10 cellular contexts compared by ENCODE assay signal in genomic region chr11:119699227-119699626, GRCh38. TPM values are rescaled to one million over a fixed set of nuclear protein-coding genes. Genes with fewer than 3 reads are reported as not detected.
DNase-seq lines count a peak whose midpoint lies in the region; ATAC-seq and TF ChIP-seq lines count a peak whose summit lies in the region.
"Had no signal": no experiment of that assay in that cellular context is flagged by ENCODE, and none has a peak within 500 bp of the region (broad histone marks: within the 10 kb centered on the region; RNA-seq: fewer than 3 reads in every experiment).

No MANE protein-coding gene starts in this region.

- H3K36me3 ChIP-seq in body of pancreas (replicated peaks in 1 of 2; ENCODE audit: insufficient read depth in 1 of 2, low read depth in 2 of 2) = no peaks in the 10 kb centered on the region
- H3K36me3 ChIP-seq in H7 (replicated peaks; ENCODE audit: control insufficient read depth, insufficient read depth, low read length) = no peaks in the 10 kb centered on the region
- H3K36me3 ChIP-seq: ascending aorta had no signal

- TF ChIP-seq CTCF in body of pancreas (IDR thresholded peaks at IDR 0.05) = no peak

- no peaks in the 10 kb centered on the region for H3K9me3 ChIP-seq in body of pancreas
- H3K9me3 ChIP-seq: ascending aorta had no signal

- peak; percentile 57 to 80 (median 72) for DNase-seq in body of pancreas
- peak; percentile 86 for DNase-seq in Right ventricle myocardium superior
- peak; percentile 45 for DNase-seq in mucosa of gallbladder (ENCODE audit: low spot score)
- DNase-seq in ureter (ENCODE audit: low spot score) = peak; percentile 73
- DNase-seq in HPDE6-E6E7 (ENCODE audit: extremely low spot score) = no peak
- no peak for DNase-seq in H7
- DNase-seq: activated CD4-positive, alpha-beta T cell treated with anti-CD3 and anti-CD28 coated beads for 1 hour; activated T-cell treated with anti-CD3 and anti-CD28 coated beads, Interleukin-2, amount 50 U/mL, for 48 hours had no signal

- H3K4me3 ChIP-seq in body of pancreas (no peak overlapping the region), H7 (ENCODE audit: insufficient read depth, low read depth, low read length) (no peak overlapping the region)
- H3K4me3 ChIP-seq: ascending aorta had no signal

- H3K27me3 ChIP-seq in body of pancreas = no peaks in the 10 kb centered on the region
- H3K27me3 ChIP-seq in H7 (ENCODE audit: control insufficient read depth, insufficient read depth, low read length) = no peaks in the 10 kb centered on the region
- H3K27me3 ChIP-seq: ascending aorta had no signal

- intact Hi-C loops in body of pancreas (cut with DNase I) = no loop called here
- intact Hi-C loops in Right ventricle myocardium superior (cut with DNase I) = no loop called here

- peak overlapping the region in 2 of 4 donors; percentile 14 to 19 for H3K27ac ChIP-seq in body of pancreas

- 13 to 17% methylated on average over 10 to 13 of the region's 13 CpGs for WGBS in body of pancreas, 2 donors

- H3K4me1 ChIP-seq in body of pancreas = peaks cover 38% of the 10 kb centered on the region
- H3K4me1 ChIP-seq: ascending aorta had no signal

- ATAC-seq in body of pancreas = peak; percentile 69
- ATAC-seq in Right ventricle myocardium superior (ENCODE audit: poor library complexity) = peak; percentile 96
- ATAC-seq in GM18517 (IDR thresholded peaks at IDR 0.05; ENCODE audit: unreplicated experiment) = no peak

- TF ChIP-seq POLR2A in body of pancreas (IDR thresholded peaks at IDR 0.05) = no peak

RNA-seq across cellular contexts. Expression of gene NECTIN1, which starts 29.8 kb away (rescaled TPM):
- 10 to 100 TPM in 1 of 2 donors, 1 to 10 TPM in 1; 7.3 to 31.6 TPM for total RNA-seq in body of pancreas
- 15.0 TPM for total RNA-seq in Right ventricle myocardium superior
- 13.2 TPM for total RNA-seq in mucosa of gallbladder
- total RNA-seq in ureter = 232 TPM
- 20.9 and 24.6 TPM in 2 replicates for total RNA-seq in H7 (2014; rRNA removed; shearing (Covaris generic))

Comparison
In these comparisons a context has a peak if more than half of its experiments do, and no peak if none do; other contexts are left out.
1. DNase-seq: peak in body of pancreas (4 of 4), Right ventricle myocardium superior (single experiment), mucosa of gallbladder (single experiment) and ureter (single experiment); none in HPDE6-E6E7 (single experiment) and H7 (single experiment).